ENCODE assay signal across 23 cellular contexts in genomic region chrX:130895299-130895698, GRCh38. TPM values are rescaled to one million over a fixed set of nuclear protein-coding genes. Genes with fewer than 3 reads are reported as not detected.
DNase-seq lines count a peak whose midpoint lies in the region; ATAC-seq and TF ChIP-seq lines count a peak whose summit lies in the region.
"Had no signal": no experiment of that assay in that cellular context is flagged by ENCODE, and none has a peak within 500 bp of the region (broad histone marks: within the 10 kb centered on the region; RNA-seq: fewer than 3 reads in every experiment).

No MANE protein-coding gene starts in this region.

- H3K27ac ChIP-seq in coronary artery (peak overlapping the region; percentile 32 to 68), temporal lobe (ENCODE audit: low read depth, low read length) (peak overlapping the region; percentile 80)
- H3K27ac ChIP-seq: foreskin keratinocyte, lower lobe of right lung, right lobe of liver had no signal

- intact Hi-C loops in left ventricle myocardium superior (cut with micrococcal nuclease): no loop called here

- no peak overlapping the region for H3K4me3 ChIP-seq in coronary artery
- H3K4me3 ChIP-seq: adrenal gland, lower lobe of right lung, mucosa of descending colon, right lobe of liver had no signal

- DNase-seq in OCI-M1 (lab: John Stamatoyannopoulos, UW) (peak; percentile 34), coronary artery (ENCODE audit: low spot score) (no peak), left ventricle myocardium superior (no peak), SKM-1 treated with dmso at 0.1 percent for 144 hours (lab: John Stamatoyannopoulos, UW; ENCODE audit: unreplicated experiment) (no peak), SHP77 (lab: John Stamatoyannopoulos, UW) (no peak)
- no peak for DNase-seq in activated CD4-positive, alpha-beta T cell treated with anti-CD3 and anti-CD28 coated beads, Interleukin-2, amount 50 U/mL, for 48 hours
- DNase-seq: activated CD8-positive, alpha-beta memory T cell treated with anti-CD3 and anti-CD28 coated beads for 24 hours; activated gamma-delta T cell treated with Interleukin-2 at 50 U/mL for 16 hours; activated T-cell treated with anti-CD3 and anti-CD28 coated beads, Interleukin-2, amount 50 U/mL, for 1 hour; CD4-positive, alpha-beta T cell; foreskin keratinocyte; islet precursor cell; KG1; lower lobe of right lung; mucosa of descending colon; NCI-H1436 treated with DMSO at 0.1 percent for 48 hours; NCI-H2107; NCI-H510A; right lobe of liver; stimulated activated naive CD8-positive, alpha-beta T cell treated with anti-CD3 and anti-CD28 coated beads, Interleukin-15, amount 100 ng/mL, for 72 hours had no signal

- TF ChIP-seq CTCF in coronary artery (IDR thresholded peaks at IDR 0.05): no peak

- ATAC-seq in left ventricle myocardium superior (peak; percentile 67), HG02623 (IDR thresholded peaks at IDR 0.05; ENCODE audit: unreplicated experiment) (no peak)
- ATAC-seq: foreskin keratinocyte; lower lobe of right lung; mucosa of descending colon; stimulated activated naive CD8-positive, alpha-beta T cell treated with anti-CD3 and anti-CD28 coated beads, Interleukin-15, amount 100 ng/mL, for 72 hours had no signal

RNA-seq across cellular contexts. Expression of gene ENOX2, which starts 7.7 kb away (rescaled TPM):
- total RNA-seq in left ventricle myocardium superior (13.2 TPM), temporal lobe (3.2 TPM)
